In the genomic region with DNA sequence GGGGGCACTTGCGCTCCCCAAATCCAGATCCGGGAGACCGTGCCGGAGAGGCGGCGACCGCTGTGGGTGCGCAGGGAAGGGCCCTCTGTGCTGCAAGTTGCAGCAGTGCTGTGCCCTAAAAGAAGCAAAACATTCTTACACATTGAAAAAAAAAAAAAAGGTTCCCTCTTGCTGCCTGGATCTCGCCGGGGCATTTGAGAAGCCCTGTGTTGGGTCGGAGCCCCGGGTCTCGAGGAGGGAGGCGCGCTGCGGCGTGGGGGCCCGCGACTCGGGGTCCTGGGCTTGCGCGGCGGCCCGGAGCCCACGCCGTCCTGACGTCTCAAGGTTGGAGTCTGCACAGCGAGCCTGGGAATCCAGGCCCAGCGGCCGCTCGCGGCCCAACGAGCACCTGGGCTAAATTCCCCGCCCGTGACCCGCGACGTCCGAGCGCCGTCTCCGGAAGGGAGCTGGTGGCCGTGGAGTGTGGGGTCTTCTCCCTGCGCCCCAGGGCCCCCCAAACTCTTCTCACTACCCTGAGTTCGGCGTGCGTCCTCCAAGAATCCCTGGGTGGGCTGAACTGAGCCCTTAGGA, we compare ENCODE assay signal across 9 cellular contexts. TPM values are rescaled to one million over a fixed set of nuclear protein-coding genes. Genes with fewer than 3 reads are reported as not detected.
A peak's percentile ranks its signal among the peaks of the same experiment; 100 is the strongest.
DNase-seq lines count a peak whose midpoint lies in the region; ATAC-seq, FAIRE-seq and TF ChIP-seq lines count a peak whose summit lies in the region.
"Had no signal": no experiment of that assay in that cellular context is flagged by ENCODE, and none has a peak within 500 bp of the region (broad histone marks: within the 10 kb centered on the region; RNA-seq: fewer than 3 reads in every experiment).

No MANE protein-coding gene starts in this region.

- intact Hi-C loops in left lung (cut with DNase I) = no loop called here

- peaks cover 0 to 15% of the 10 kb centered on the region in 2 donors for H3K27me3 ChIP-seq in left lung
- H3K27me3 ChIP-seq in thoracic aorta (replicated peaks; ENCODE audit: insufficient read depth) = no peaks in the 10 kb centered on the region

- peak; percentile 53 for DNase-seq in stimulated activated CD4-positive, alpha-beta T cell treated with anti-CD3 and anti-CD28 coated beads, Interleukin-15, amount 100 ng/mL, for 24 hours
- DNase-seq in stimulated activated CD4-positive, alpha-beta T cell treated with anti-CD3 and anti-CD28 coated beads, Interleukin-4, amount 100 ng/mL, for 24 hours = no peak
- DNase-seq in cardiac fibroblast (ENCODE audit: low read depth in 2 of 2) (peak; percentile 66 to 78), left lung (peak in 1 of 2 donors; percentile 87), thoracic aorta (ENCODE audit: low spot score) (no peak), NCI-H510A (lab: John Stamatoyannopoulos, UW) (no peak), GM12892 (ENCODE audit: insufficient read length) (no peak)

- TF ChIP-seq CTCF in cardiac fibroblast (IDR thresholded peaks at IDR 0.05; ENCODE audit: low read depth, low read length) (peak; percentile 43), left lung (IDR thresholded peaks at IDR 0.05) (no peak), thoracic aorta (IDR thresholded peaks at IDR 0.05) (no peak)

- H3K36me3 ChIP-seq in left lung = no peaks in the 10 kb centered on the region
- no peaks in the 10 kb centered on the region for H3K36me3 ChIP-seq in thoracic aorta

- no peak for FAIRE-seq in GM12892 (lab: Jason Lieb, UNC)
- FAIRE-seq: GM12878 had no signal

- no peak for TF ChIP-seq POLR2A in GM12892 (IDR thresholded peaks at IDR 0.05; ENCODE audit: low read depth, low read length)

- H3K9me3 ChIP-seq in left lung = no peaks in the 10 kb centered on the region
- no peaks in the 10 kb centered on the region for H3K9me3 ChIP-seq in thoracic aorta

- H3K27ac ChIP-seq in left lung (peak overlapping the region; percentile 97), thoracic aorta (peak overlapping the region; percentile 92 to 94)

- H3K4me3 ChIP-seq in cardiac fibroblast (replicated peaks in 1 of 2; ENCODE audit: low read depth in 2 of 2, low read length in 2 of 2) = peak overlapping the region; percentile 68 to 70
- H3K4me3 ChIP-seq in left lung = peak overlapping the region; percentile 64 to 83
- H3K4me3 ChIP-seq in thoracic aorta = peak overlapping the region; percentile 93
- H3K4me3 ChIP-seq: GM12878 had no signal

- H3K4me1 ChIP-seq in left lung (peaks cover 8 to 22% of the 10 kb centered on the region in 2 donors), thoracic aorta (ENCODE audit: control insufficient read depth in 1 of 2, low read depth in 2 of 2) (peaks cover 13 to 24% of the 10 kb centered on the region in 2 donors)

- ATAC-seq in left lung (peak; percentile 17), thoracic aorta (ENCODE audit: insufficient number of reproducible peaks, low FRiP score, low read depth) (no peak), GM19351 (IDR thresholded peaks at IDR 0.05; ENCODE audit: unreplicated experiment) (no peak)
- ATAC-seq: GM12878 had no signal

RNA-seq across cellular contexts. Expression of a gene that starts 1.3 kb away (rescaled TPM):
- total RNA-seq in left lung (10 to 100 TPM; 71.2 to 77.6 TPM), thoracic aorta (10 to 100 TPM; 62.8 to 80.6 TPM)
- 2.2 TPM for polyA plus RNA-seq in GM12892 (2012; ENCODE audit: missing spikeins)

Comparison
In these comparisons a context has a peak if more than half of its experiments do, and no peak if none do; other contexts are left out.
1. DNase-seq: peak in stimulated activated CD4-positive, alpha-beta T cell treated with anti-CD3 and anti-CD28 coated beads, Interleukin-15, amount 100 ng/mL, for 24 hours (single experiment) and cardiac fibroblast (2 of 2); none in stimulated activated CD4-positive, alpha-beta T cell treated with anti-CD3 and anti-CD28 coated beads, Interleukin-4, amount 100 ng/mL, for 24 hours (single experiment), thoracic aorta (single experiment), NCI-H510A (single experiment) and GM12892 (single experiment).
2. Peak in every context shown above with its lines, with median percentiles within 50 percentile points of each other: H3K4me3 ChIP-seq.